1 cellular context compared by ENCODE assay signal in the genomic region with DNA sequence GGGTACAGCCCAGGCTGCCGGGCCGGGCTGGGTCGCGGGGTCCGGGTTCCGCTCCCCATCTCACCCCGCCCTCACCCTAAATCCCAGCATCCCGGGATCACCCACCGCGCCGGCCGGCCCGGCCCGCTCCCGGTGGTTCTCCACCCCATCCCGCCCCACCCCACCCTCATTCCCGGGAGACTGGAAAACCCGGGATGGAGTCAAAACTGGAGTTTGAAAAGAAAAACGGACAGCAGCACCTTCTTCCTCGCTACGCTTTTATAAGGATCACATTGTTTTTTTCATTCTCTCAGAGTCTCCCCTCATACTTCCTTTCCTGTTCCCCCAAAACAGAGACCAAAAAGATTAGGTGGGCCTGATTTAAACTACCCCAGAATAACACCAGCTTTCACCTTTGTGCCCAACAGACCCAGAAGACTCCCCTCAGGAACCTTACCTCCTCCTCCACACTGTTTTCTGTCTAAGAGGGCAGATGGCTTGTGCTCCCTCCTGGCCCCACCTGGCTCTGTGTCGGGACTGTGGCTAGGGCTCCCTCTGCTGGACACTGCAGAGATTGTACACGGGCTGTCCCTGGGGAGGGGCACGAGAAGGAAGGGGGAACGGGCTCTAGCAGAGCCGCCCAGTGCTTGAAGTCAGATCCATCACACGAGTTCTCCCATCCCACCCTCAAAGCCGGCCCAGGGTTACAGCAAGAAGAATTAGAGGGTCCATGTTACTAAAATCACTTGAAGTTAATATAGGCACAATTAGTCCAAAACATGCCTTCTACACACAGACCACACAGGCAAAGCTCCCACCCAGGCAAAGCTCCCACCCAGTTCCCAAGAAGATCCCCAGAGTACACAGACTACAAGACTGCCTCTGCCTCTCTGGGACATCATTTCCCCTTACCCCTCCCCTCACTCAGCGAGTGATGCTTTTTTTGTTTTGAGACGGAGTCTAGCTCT.
TF ChIP-seq lines count a peak whose summit lies in the region.

No MANE protein-coding gene starts in this region.

TF ChIP-seq in HepG2, 621 proteins besides CTCF, POLR2A, EP300 and RAD21 (continues in another document):
- no peak for TF ChIP-seq SP140L (CRISPR knock-in tag; IDR thresholded peaks at IDR 0.05; ENCODE audit: borderline replicate concordance)
- no peak for TF ChIP-seq SNAI1 (CRISPR knock-in tag; IDR thresholded peaks at IDR 0.05; ENCODE audit: borderline replicate concordance)
- TF ChIP-seq DNMT1 (CRISPR knock-in tag; IDR thresholded peaks at IDR 0.05): no peak
- no peak for TF ChIP-seq KLF13 (CRISPR knock-in tag; IDR thresholded peaks at IDR 0.05)
- TF ChIP-seq ZNF12 (CRISPR knock-in tag; IDR thresholded peaks at IDR 0.05): no peak
- TF ChIP-seq ZNF451 (CRISPR knock-in tag; IDR thresholded peaks at IDR 0.05): no peak
- 0 out of 2 replicates have a peak, but pooled peaks have one; percentile 20 for TF ChIP-seq DRAP1 (CRISPR knock-in tag; IDR thresholded peaks at IDR 0.05)
- no peak for TF ChIP-seq AHDC1 (CRISPR knock-in tag; IDR thresholded peaks at IDR 0.05; ENCODE audit: borderline replicate concordance)
- no peak for TF ChIP-seq ZBTB10 (CRISPR knock-in tag; IDR thresholded peaks at IDR 0.05; ENCODE audit: borderline replicate concordance)
- no peak for TF ChIP-seq SSRP1 (CRISPR knock-in tag; IDR thresholded peaks at IDR 0.05)
- peak; percentile 32; the same call in 1 of the 2 replicates for TF ChIP-seq HOXA3 (CRISPR knock-in tag; IDR thresholded peaks at IDR 0.05)
- no peak for TF ChIP-seq ZBTB3 (CRISPR knock-in tag; IDR thresholded peaks at IDR 0.05; ENCODE audit: borderline replicate concordance, low read depth)
- no peak for TF ChIP-seq AFF4 (CRISPR knock-in tag; IDR thresholded peaks at IDR 0.05)
- no peak for TF ChIP-seq ZNF839 (CRISPR knock-in tag; IDR thresholded peaks at IDR 0.05; ENCODE audit: borderline replicate concordance)
- TF ChIP-seq TAF1 (CRISPR knock-in tag; IDR thresholded peaks at IDR 0.05): no peak
- TF ChIP-seq, protein P1, sequence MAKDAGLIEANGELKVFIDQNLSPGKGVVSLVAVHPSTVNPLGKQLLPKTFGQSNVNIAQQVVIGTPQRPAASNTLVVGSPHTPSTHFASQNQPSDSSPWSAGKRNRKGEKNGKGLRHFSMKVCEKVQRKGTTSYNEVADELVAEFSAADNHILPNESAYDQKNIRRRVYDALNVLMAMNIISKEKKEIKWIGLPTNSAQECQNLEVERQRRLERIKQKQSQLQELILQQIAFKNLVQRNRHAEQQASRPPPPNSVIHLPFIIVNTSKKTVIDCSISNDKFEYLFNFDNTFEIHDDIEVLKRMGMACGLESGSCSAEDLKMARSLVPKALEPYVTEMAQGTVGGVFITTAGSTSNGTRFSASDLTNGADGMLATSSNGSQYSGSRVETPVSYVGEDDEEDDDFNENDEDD (CRISPR knock-in tag; IDR thresholded peaks at IDR 0.05; ENCODE audit: borderline replicate concordance): no peak
- no peak for TF ChIP-seq ZNF337 (CRISPR knock-in tag; IDR thresholded peaks at IDR 0.05; ENCODE audit: borderline replicate concordance, low read depth)
- no peak for TF ChIP-seq ZBTB8A (CRISPR knock-in tag; IDR thresholded peaks at IDR 0.05; ENCODE audit: borderline replicate concordance, low read depth)
- TF ChIP-seq CBFB (CRISPR knock-in tag; IDR thresholded peaks at IDR 0.05): 0 out of 2 replicates have a peak, but pooled peaks have one; percentile 15
- TF ChIP-seq CHD4 (IDR thresholded peaks at IDR 0.05; ENCODE audit: borderline replicate concordance, low read length): no peak
- no peak for TF ChIP-seq AKAP8 (CRISPR knock-in tag; IDR thresholded peaks at IDR 0.05)
- 0 out of 2 replicates have a peak, but pooled peaks have one; percentile 27 for TF ChIP-seq ZMAT3 (CRISPR knock-in tag; conservative IDR thresholded peaks at IDR 0.05)
- 0 out of 2 replicates have a peak, but pooled peaks have one; percentile 7 for TF ChIP-seq CEBPG (CRISPR knock-in tag; IDR thresholded peaks at IDR 0.05)
- TF ChIP-seq, protein P2, sequence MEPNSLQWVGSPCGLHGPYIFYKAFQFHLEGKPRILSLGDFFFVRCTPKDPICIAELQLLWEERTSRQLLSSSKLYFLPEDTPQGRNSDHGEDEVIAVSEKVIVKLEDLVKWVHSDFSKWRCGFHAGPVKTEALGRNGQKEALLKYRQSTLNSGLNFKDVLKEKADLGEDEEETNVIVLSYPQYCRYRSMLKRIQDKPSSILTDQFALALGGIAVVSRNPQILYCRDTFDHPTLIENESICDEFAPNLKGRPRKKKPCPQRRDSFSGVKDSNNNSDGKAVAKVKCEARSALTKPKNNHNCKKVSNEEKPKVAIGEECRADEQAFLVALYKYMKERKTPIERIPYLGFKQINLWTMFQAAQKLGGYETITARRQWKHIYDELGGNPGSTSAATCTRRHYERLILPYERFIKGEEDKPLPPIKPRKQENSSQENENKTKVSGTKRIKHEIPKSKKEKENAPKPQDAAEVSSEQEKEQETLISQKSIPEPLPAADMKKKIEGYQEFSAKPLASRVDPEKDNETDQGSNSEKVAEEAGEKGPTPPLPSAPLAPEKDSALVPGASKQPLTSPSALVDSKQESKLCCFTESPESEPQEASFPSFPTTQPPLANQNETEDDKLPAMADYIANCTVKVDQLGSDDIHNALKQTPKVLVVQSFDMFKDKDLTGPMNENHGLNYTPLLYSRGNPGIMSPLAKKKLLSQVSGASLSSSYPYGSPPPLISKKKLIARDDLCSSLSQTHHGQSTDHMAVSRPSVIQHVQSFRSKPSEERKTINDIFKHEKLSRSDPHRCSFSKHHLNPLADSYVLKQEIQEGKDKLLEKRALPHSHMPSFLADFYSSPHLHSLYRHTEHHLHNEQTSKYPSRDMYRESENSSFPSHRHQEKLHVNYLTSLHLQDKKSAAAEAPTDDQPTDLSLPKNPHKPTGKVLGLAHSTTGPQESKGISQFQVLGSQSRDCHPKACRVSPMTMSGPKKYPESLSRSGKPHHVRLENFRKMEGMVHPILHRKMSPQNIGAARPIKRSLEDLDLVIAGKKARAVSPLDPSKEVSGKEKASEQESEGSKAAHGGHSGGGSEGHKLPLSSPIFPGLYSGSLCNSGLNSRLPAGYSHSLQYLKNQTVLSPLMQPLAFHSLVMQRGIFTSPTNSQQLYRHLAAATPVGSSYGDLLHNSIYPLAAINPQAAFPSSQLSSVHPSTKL (CRISPR knock-in tag; IDR thresholded peaks at IDR 0.05): no peak
- TF ChIP-seq RCOR2 (CRISPR knock-in tag; IDR thresholded peaks at IDR 0.05): no peak
- no peak for TF ChIP-seq RAD51 (IDR thresholded peaks at IDR 0.05; ENCODE audit: borderline replicate concordance)
- 0 out of 2 replicates have a peak, but pooled peaks have one; percentile 59 for TF ChIP-seq ZNF558 (CRISPR knock-in tag; IDR thresholded peaks at IDR 0.05; ENCODE audit: borderline replicate concordance)
- no peak for TF ChIP-seq NR1H2 (CRISPR knock-in tag; IDR thresholded peaks at IDR 0.05; ENCODE audit: borderline replicate concordance, low read depth)
- TF ChIP-seq HIC2 (CRISPR knock-in tag; IDR thresholded peaks at IDR 0.05; ENCODE audit: low read depth): no peak
